ENCODE assay signal across 37 cellular contexts in genomic region chr3:160112996-160113395, GRCh38.
"Had no signal": no experiment of that assay in that cellular context is flagged by ENCODE, and none has a peak within 500 bp of the region (broad histone marks: within the 10 kb centered on the region; RNA-seq: fewer than 3 reads in every experiment).

No MANE protein-coding gene starts in this region.

- DNase-seq: activated B cell treated with CpG ODN at 0.5 μM for 24 hours; activated CD4-positive, alpha-beta memory T cell treated with anti-CD3 and anti-CD28 coated beads for 36 hours; activated CD4-positive, alpha-beta T cell treated with anti-CD3 and anti-CD28 coated beads for 4 hours; activated CD4-positive, alpha-beta T cell treated with anti-CD3 and anti-CD28 coated beads, Interleukin-2, amount 10 ng/mL, durations not matched to agents 24 days and 14 days; activated CD4-positive, alpha-beta T cell treated with anti-CD3 and anti-CD28 coated beads, Interleukin-2, amount 50 U/mL, for 1 hour; activated CD4-positive, alpha-beta T cell treated with anti-CD3 and anti-CD28 coated beads, Interleukin-2, amount 50 U/mL, for 4 hours; activated CD4-positive, CD25-positive, alpha-beta regulatory T cell treated with anti-CD3 and anti-CD28 coated beads, Interleukin-2, amount 50 U/mL, for 72 hours; activated CD8-positive, alpha-beta memory T cell treated with anti-CD3 and anti-CD28 coated beads, Interleukin-2, amount 50 U/mL, for 4 hours; activated CD8-positive, alpha-beta T cell treated with anti-CD3 and anti-CD28 coated beads for 36 hours; activated effector memory CD4-positive, alpha-beta T cell treated with anti-CD3 and anti-CD28 coated beads, Interleukin-2, amount 50 U/mL, for 16 hours; activated gamma-delta T cell treated with Interleukin-2 at 50 U/mL for 16 hours; activated naive CD4-positive, alpha-beta T cell; activated naive CD4-positive, alpha-beta T cell treated with anti-CD3 and anti-CD28 coated beads for 36 hours; activated naive CD4-positive, alpha-beta T cell treated with anti-CD3 and anti-CD28 coated beads, Interleukin-2, amount 50 U/mL, for 16 hours; activated naive CD8-positive, alpha-beta T cell treated with anti-CD3 and anti-CD28 coated beads for 36 hours; activated T-cell treated with anti-CD3 and anti-CD28 coated beads for 4 hours; activated T-cell treated with anti-CD3 and anti-CD28 coated beads, Interleukin-2, amount 50 U/mL, for 1 hour; activated T-cell treated with anti-CD3 and anti-CD28 coated beads, Interleukin-2, amount 50 U/mL, for 4 hours; activated T-cell treated with anti-CD3 and anti-CD28 coated beads, Interleukin-2, amount 50 U/mL, for 72 hours; adrenal gland; amniotic stem cell; aorta; body of pancreas; brain microvascular endothelial cell; central memory CD4-positive, alpha-beta T cell; T-helper 1 cell; T-helper 2 cell; T-helper 9 cell had no signal

- H3K36me3 Mint-ChIP-seq: activated CD4-positive, alpha-beta memory T cell treated with anti-CD3 and anti-CD28 coated beads for 36 hours; activated naive CD4-positive, alpha-beta T cell treated with anti-CD3 and anti-CD28 coated beads, Interleukin-2, amount 50 U/mL, for 72 hours; activated naive CD8-positive, alpha-beta T cell treated with anti-CD3 and anti-CD28 coated beads for 36 hours had no signal

- H3K27me3 ChIP-seq: adrenal gland, body of pancreas, brain microvascular endothelial cell, breast epithelium had no signal

- H3K4me1 ChIP-seq: adrenal gland, breast epithelium had no signal

- H3K4me1 Mint-ChIP-seq: activated B cell treated with CpG ODN at 0.5 μM for 24 hours; activated CD4-positive, alpha-beta T cell treated with anti-CD3 and anti-CD28 coated beads, Interleukin-2, amount 10 ng/mL, durations not matched to agents 24 days and 14 days; activated naive CD8-positive, alpha-beta T cell treated with anti-CD3 and anti-CD28 coated beads for 36 hours; activated T-helper 17 cell treated with anti-CD3 and anti-CD28 coated beads, Interleukin-2, amount 50 U/mL, for 72 hours had no signal

- H3K9me3 Mint-ChIP-seq: activated CD4-positive, alpha-beta memory T cell treated with anti-CD3 and anti-CD28 coated beads for 36 hours; activated CD8-positive, alpha-beta T cell treated with anti-CD3 and anti-CD28 coated beads for 36 hours; activated naive CD4-positive, alpha-beta T cell treated with anti-CD3 and anti-CD28 coated beads for 36 hours; activated naive CD4-positive, alpha-beta T cell treated with anti-CD3 and anti-CD28 coated beads, Interleukin-2, amount 50 U/mL, for 72 hours; activated naive CD8-positive, alpha-beta T cell treated with anti-CD3 and anti-CD28 coated beads for 36 hours; activated T-cell treated with anti-CD3 and anti-CD28 coated beads, Interleukin-2, amount 50 U/mL, for 4 hours; activated T-cell treated with anti-CD3 and anti-CD28 coated beads, Interleukin-2, amount 50 U/mL, for 72 hours; activated T-helper 1 cell treated with anti-CD3 and anti-CD28 coated beads, Interleukin-12 subunit alpha, Interleukin-12 subunit beta, Interleukin-2, Interleukin-4 antibody, amounts not matched to agents 30 ng/mL and 10 ng/mL and 1 ng/mL, durations not matched to agents 14 hours and 24 hours and 36 hours; activated T-helper 17 cell treated with anti-CD3 and anti-CD28 coated beads, Interleukin-2, amount 50 U/mL, for 72 hours; T-helper 1 cell treated with Interleukin-12 subunit alpha and Interleukin-12 subunit beta and Interleukin-4 antibody, amounts not matched to agents 30 μg/mL and 1 μg/mL, for 36 hours; T-helper 2 cell treated with Interferon-gamma antibody and Interleukin-4, amounts not matched to agents 5 μg/mL and 100 μg/mL, for 36 hours had no signal

- FAIRE-seq: astrocyte, TTC549 had no signal

- H3K36me3 ChIP-seq: adrenal gland, brain microvascular endothelial cell, breast epithelium had no signal

- H3K4me3 ChIP-seq: adrenal gland, body of pancreas, breast epithelium had no signal

- H3K4me3 Mint-ChIP-seq: activated B cell treated with CpG ODN at 0.5 μM for 24 hours; activated CD4-positive, alpha-beta memory T cell treated with anti-CD3 and anti-CD28 coated beads for 36 hours; activated CD4-positive, alpha-beta T cell treated with anti-CD3 and anti-CD28 coated beads, Interleukin-2, amount 10 ng/mL, durations not matched to agents 24 days and 14 days; activated CD8-positive, alpha-beta T cell treated with anti-CD3 and anti-CD28 coated beads for 36 hours; activated naive CD4-positive, alpha-beta T cell treated with anti-CD3 and anti-CD28 coated beads for 36 hours; activated naive CD8-positive, alpha-beta T cell treated with anti-CD3 and anti-CD28 coated beads for 36 hours; activated T-cell treated with anti-CD3 and anti-CD28 coated beads, Interleukin-2, amount 50 U/mL, for 4 hours; activated T-cell treated with anti-CD3 and anti-CD28 coated beads, Interleukin-2, amount 50 U/mL, for 72 hours; activated T-helper 1 cell treated with anti-CD3 and anti-CD28 coated beads, Interleukin-12 subunit alpha, Interleukin-12 subunit beta, Interleukin-2, Interleukin-4 antibody, amounts not matched to agents 30 ng/mL and 10 ng/mL and 1 ng/mL, durations not matched to agents 14 hours and 24 hours and 36 hours; activated T-helper 17 cell treated with anti-CD3 and anti-CD28 coated beads, Interleukin-2, amount 50 U/mL, for 72 hours; T-helper 1 cell treated with Interleukin-12 subunit alpha and Interleukin-12 subunit beta and Interleukin-4 antibody, amounts not matched to agents 30 μg/mL and 1 μg/mL, for 36 hours; T-helper 2 cell treated with Interferon-gamma antibody and Interleukin-4, amounts not matched to agents 5 μg/mL and 100 μg/mL, for 36 hours had no signal

- H3K27ac ChIP-seq: adrenal gland, body of pancreas, brain microvascular endothelial cell, breast epithelium, VCaP had no signal

- H3K27ac Mint-ChIP-seq: activated B cell treated with CpG ODN at 0.5 μM for 24 hours; activated CD4-positive, alpha-beta memory T cell treated with anti-CD3 and anti-CD28 coated beads for 36 hours; activated CD4-positive, alpha-beta T cell treated with anti-CD3 and anti-CD28 coated beads, Interleukin-2, amount 10 ng/mL, durations not matched to agents 24 days and 14 days; activated CD8-positive, alpha-beta T cell treated with anti-CD3 and anti-CD28 coated beads for 36 hours; activated naive CD4-positive, alpha-beta T cell treated with anti-CD3 and anti-CD28 coated beads for 36 hours; activated naive CD4-positive, alpha-beta T cell treated with anti-CD3 and anti-CD28 coated beads, Interleukin-2, amount 50 U/mL, for 72 hours; activated naive CD8-positive, alpha-beta T cell treated with anti-CD3 and anti-CD28 coated beads for 36 hours; activated T-cell treated with anti-CD3 and anti-CD28 coated beads, Interleukin-2, amount 50 U/mL, for 72 hours; activated T-helper 1 cell treated with anti-CD3 and anti-CD28 coated beads, Interleukin-12 subunit alpha, Interleukin-12 subunit beta, Interleukin-2, Interleukin-4 antibody, amounts not matched to agents 30 ng/mL and 10 ng/mL and 1 ng/mL, durations not matched to agents 14 hours and 24 hours and 36 hours; activated T-helper 17 cell treated with anti-CD3 and anti-CD28 coated beads, Interleukin-2, amount 50 U/mL, for 72 hours; T-helper 1 cell treated with Interleukin-12 subunit alpha and Interleukin-12 subunit beta and Interleukin-4 antibody, amounts not matched to agents 30 μg/mL and 1 μg/mL, for 36 hours; T-helper 2 cell treated with Interferon-gamma antibody and Interleukin-4, amounts not matched to agents 5 μg/mL and 100 μg/mL, for 36 hours had no signal

- H3K9me3 ChIP-seq: adrenal gland, body of pancreas, breast epithelium had no signal

- ATAC-seq: activated CD8-positive, alpha-beta T cell treated with anti-CD3 and anti-CD28 coated beads for 36 hours; activated naive CD4-positive, alpha-beta T cell treated with anti-CD3 and anti-CD28 coated beads, Interleukin-2, amount 50 U/mL, for 72 hours; activated T-cell treated with anti-CD3 and anti-CD28 coated beads, Interleukin-2, amount 50 U/mL, for 4 hours; activated T-cell treated with anti-CD3 and anti-CD28 coated beads, Interleukin-2, amount 50 U/mL, for 72 hours; activated T-helper 17 cell treated with anti-CD3 and anti-CD28 coated beads, Interleukin-2, amount 50 U/mL, for 72 hours; body of pancreas had no signal
